Comparison of ENCODE assay signal across 9 cellular contexts in genomic region chr10:114172241-114172640, GRCh38. TPM values are rescaled to one million over a fixed set of nuclear protein-coding genes. Genes with fewer than 3 reads are reported as not detected.
DNase-seq lines count a peak whose midpoint lies in the region; ATAC-seq and TF ChIP-seq lines count a peak whose summit lies in the region.
"Had no signal": no experiment of that assay in that cellular context is flagged by ENCODE, and none has a peak within 500 bp of the region (broad histone marks: within the 10 kb centered on the region; RNA-seq: fewer than 3 reads in every experiment).

No MANE protein-coding gene starts in this region.

- DNase-seq in activated T-cell treated with anti-CD3 and anti-CD28 coated beads, Interleukin-2, amount 50 U/mL, for 4 hours: no peak
- DNase-seq in activated T-cell treated with anti-CD3 and anti-CD28 coated beads, Interleukin-2, amount 50 U/mL, for 48 hours: no peak
- DNase-seq in activated naive CD8-positive, alpha-beta T cell treated with anti-CD3 and anti-CD28 coated beads for 36 hours: no peak
- DNase-seq in iris pigment epithelial cell (ENCODE audit: low read depth) (peak; percentile 43), testis (no peak), NCI-H2081 treated with DMSO at 0.1 percent for 48 hours (lab: John Stamatoyannopoulos, UW) (no peak), Ammon's horn (ENCODE audit: low spot score) (no peak), T1000 (lab: John Stamatoyannopoulos, UW) (no peak)

- TF ChIP-seq POLR2A in testis (IDR thresholded peaks at IDR 0.05): no peak

- H3K4me1 ChIP-seq in testis: peaks cover 8% of the 10 kb centered on the region

- intact Hi-C loops in testis (cut with DNase I; ENCODE audit: low total_unique reads): no loop called here

- no peak for TF ChIP-seq CTCF in testis (IDR thresholded peaks at IDR 0.05)

- H3K27me3 Mint-ChIP-seq in activated T-cell treated with anti-CD3 and anti-CD28 coated beads, Interleukin-2, amount 50 U/mL, for 4 hours (ENCODE audit: low read depth): no peaks in the 10 kb centered on the region
- H3K27me3 Mint-ChIP-seq in activated naive CD8-positive, alpha-beta T cell treated with anti-CD3 and anti-CD28 coated beads for 36 hours: peaks cover 3% of the 10 kb centered on the region

- H3K27ac Mint-ChIP-seq in activated naive CD8-positive, alpha-beta T cell treated with anti-CD3 and anti-CD28 coated beads for 36 hours: no peak overlapping the region

- no peaks in the 10 kb centered on the region for H3K36me3 ChIP-seq in testis (ENCODE audit: low read depth, missing control alignments)

- H3K36me3 Mint-ChIP-seq in activated T-cell treated with anti-CD3 and anti-CD28 coated beads, Interleukin-2, amount 50 U/mL, for 4 hours (ENCODE audit: insufficient read depth): peaks cover 10% of the 10 kb centered on the region
- peaks cover 19% of the 10 kb centered on the region for H3K36me3 Mint-ChIP-seq in activated naive CD8-positive, alpha-beta T cell treated with anti-CD3 and anti-CD28 coated beads for 36 hours

- peaks cover 49% of the 10 kb centered on the region for H3K4me1 Mint-ChIP-seq in activated T-cell treated with anti-CD3 and anti-CD28 coated beads, Interleukin-2, amount 50 U/mL, for 4 hours (ENCODE audit: low read depth)
- peaks cover 35% of the 10 kb centered on the region for H3K4me1 Mint-ChIP-seq in activated naive CD8-positive, alpha-beta T cell treated with anti-CD3 and anti-CD28 coated beads for 36 hours

- WGBS in testis, 2 donors: 7 to 18% methylated on average over 1 of the region's 1 CpG

- H3K4me3 ChIP-seq in testis: peak overlapping the region in 1 of 2 donors; percentile 97

- H3K27ac ChIP-seq in testis: peak overlapping the region; percentile 95 to 97
- H3K27ac ChIP-seq: HL-60 had no signal

- H3K9me3 Mint-ChIP-seq in activated T-cell treated with anti-CD3 and anti-CD28 coated beads, Interleukin-2, amount 50 U/mL, for 4 hours: peaks cover 7% of the 10 kb centered on the region
- H3K9me3 Mint-ChIP-seq in activated naive CD8-positive, alpha-beta T cell treated with anti-CD3 and anti-CD28 coated beads for 36 hours: peaks cover 6% of the 10 kb centered on the region

- no peaks in the 10 kb centered on the region for H3K9me3 ChIP-seq in testis

- H3K27me3 ChIP-seq in testis: no peaks in the 10 kb centered on the region

- H3K4me3 Mint-ChIP-seq in activated T-cell treated with anti-CD3 and anti-CD28 coated beads, Interleukin-2, amount 50 U/mL, for 4 hours: peak overlapping the region; percentile 99
- peak overlapping the region; percentile 98 for H3K4me3 Mint-ChIP-seq in activated naive CD8-positive, alpha-beta T cell treated with anti-CD3 and anti-CD28 coated beads for 36 hours

- no peak for ATAC-seq in activated T-cell treated with anti-CD3 and anti-CD28 coated beads, Interleukin-2, amount 50 U/mL, for 4 hours

RNA-seq across cellular contexts. Expression of gene CCDC186, which starts 1.8 kb away (rescaled TPM):
- total RNA-seq in activated T-cell treated with anti-CD3 and anti-CD28 coated beads, Interleukin-2, amount 50 U/mL, for 4 hours: 10 to 100 TPM in 1 of 3 donors, 1 to 10 TPM in 2; 7.4 to 10.5 (median 9.5) TPM
- 10 to 100 TPM in 1 of 2 experiments, 1 to 10 TPM in 1; 8.3 to 10.3 TPM for total RNA-seq in activated naive CD8-positive, alpha-beta T cell treated with anti-CD3 and anti-CD28 coated beads for 36 hours
- total RNA-seq in testis: 10 to 100 TPM; 30.8 to 39.8 TPM
- 5.3 TPM for polyA plus RNA-seq in testis (ENCODE audit: insufficient read depth, low read depth, low replicate concordance)

RNA-seq across cellular contexts. Expression of gene TDRD1, which starts 6.9 kb away (rescaled TPM):
- 1 to 10 TPM in 1 of 3 donors, under 1 TPM in 2; 0.48 to 2.2 (median 0.63) TPM for total RNA-seq in activated T-cell treated with anti-CD3 and anti-CD28 coated beads, Interleukin-2, amount 50 U/mL, for 4 hours
- total RNA-seq in activated naive CD8-positive, alpha-beta T cell treated with anti-CD3 and anti-CD28 coated beads for 36 hours: under 1 TPM; 0.21 to 0.24 TPM
- 10 to 100 TPM; 25.7 to 32.3 TPM for total RNA-seq in testis
- 32.7 TPM for polyA plus RNA-seq in testis (ENCODE audit: insufficient read depth, low read depth, low replicate concordance)

Comparison
In these comparisons a context has a peak if more than half of its experiments do, and no peak if none do; other contexts are left out.
1. RNA of gene TDRD1, which starts 6.9 kb away (total RNA-seq): 25.7 to 32.3 TPM in testis; 0.48 to 2.2 TPM in activated T-cell treated with anti-CD3 and anti-CD28 coated beads, Interleukin-2, amount 50 U/mL, for 4 hours and 0.21 to 0.24 TPM in activated naive CD8-positive, alpha-beta T cell treated with anti-CD3 and anti-CD28 coated beads for 36 hours; every median in the first group is over 4 times any median in the second.